ENCODE assay signal across 1 cellular context in genomic region chr2:171687287-171688128, GRCh38.
A peak's percentile ranks its signal among the peaks of the same experiment; 100 is the strongest.
TF ChIP-seq lines count a peak whose summit lies in the region.

DYNC1I2 (plus strand) TSS chr2:171687469; CDS start chr2:171690156, 2,687 bp downstream.

TF ChIP-seq in HepG2, 621 proteins besides CTCF, POLR2A, EP300 and RAD21 (continued from another document and continues in another):
- TF ChIP-seq, protein P1, sequence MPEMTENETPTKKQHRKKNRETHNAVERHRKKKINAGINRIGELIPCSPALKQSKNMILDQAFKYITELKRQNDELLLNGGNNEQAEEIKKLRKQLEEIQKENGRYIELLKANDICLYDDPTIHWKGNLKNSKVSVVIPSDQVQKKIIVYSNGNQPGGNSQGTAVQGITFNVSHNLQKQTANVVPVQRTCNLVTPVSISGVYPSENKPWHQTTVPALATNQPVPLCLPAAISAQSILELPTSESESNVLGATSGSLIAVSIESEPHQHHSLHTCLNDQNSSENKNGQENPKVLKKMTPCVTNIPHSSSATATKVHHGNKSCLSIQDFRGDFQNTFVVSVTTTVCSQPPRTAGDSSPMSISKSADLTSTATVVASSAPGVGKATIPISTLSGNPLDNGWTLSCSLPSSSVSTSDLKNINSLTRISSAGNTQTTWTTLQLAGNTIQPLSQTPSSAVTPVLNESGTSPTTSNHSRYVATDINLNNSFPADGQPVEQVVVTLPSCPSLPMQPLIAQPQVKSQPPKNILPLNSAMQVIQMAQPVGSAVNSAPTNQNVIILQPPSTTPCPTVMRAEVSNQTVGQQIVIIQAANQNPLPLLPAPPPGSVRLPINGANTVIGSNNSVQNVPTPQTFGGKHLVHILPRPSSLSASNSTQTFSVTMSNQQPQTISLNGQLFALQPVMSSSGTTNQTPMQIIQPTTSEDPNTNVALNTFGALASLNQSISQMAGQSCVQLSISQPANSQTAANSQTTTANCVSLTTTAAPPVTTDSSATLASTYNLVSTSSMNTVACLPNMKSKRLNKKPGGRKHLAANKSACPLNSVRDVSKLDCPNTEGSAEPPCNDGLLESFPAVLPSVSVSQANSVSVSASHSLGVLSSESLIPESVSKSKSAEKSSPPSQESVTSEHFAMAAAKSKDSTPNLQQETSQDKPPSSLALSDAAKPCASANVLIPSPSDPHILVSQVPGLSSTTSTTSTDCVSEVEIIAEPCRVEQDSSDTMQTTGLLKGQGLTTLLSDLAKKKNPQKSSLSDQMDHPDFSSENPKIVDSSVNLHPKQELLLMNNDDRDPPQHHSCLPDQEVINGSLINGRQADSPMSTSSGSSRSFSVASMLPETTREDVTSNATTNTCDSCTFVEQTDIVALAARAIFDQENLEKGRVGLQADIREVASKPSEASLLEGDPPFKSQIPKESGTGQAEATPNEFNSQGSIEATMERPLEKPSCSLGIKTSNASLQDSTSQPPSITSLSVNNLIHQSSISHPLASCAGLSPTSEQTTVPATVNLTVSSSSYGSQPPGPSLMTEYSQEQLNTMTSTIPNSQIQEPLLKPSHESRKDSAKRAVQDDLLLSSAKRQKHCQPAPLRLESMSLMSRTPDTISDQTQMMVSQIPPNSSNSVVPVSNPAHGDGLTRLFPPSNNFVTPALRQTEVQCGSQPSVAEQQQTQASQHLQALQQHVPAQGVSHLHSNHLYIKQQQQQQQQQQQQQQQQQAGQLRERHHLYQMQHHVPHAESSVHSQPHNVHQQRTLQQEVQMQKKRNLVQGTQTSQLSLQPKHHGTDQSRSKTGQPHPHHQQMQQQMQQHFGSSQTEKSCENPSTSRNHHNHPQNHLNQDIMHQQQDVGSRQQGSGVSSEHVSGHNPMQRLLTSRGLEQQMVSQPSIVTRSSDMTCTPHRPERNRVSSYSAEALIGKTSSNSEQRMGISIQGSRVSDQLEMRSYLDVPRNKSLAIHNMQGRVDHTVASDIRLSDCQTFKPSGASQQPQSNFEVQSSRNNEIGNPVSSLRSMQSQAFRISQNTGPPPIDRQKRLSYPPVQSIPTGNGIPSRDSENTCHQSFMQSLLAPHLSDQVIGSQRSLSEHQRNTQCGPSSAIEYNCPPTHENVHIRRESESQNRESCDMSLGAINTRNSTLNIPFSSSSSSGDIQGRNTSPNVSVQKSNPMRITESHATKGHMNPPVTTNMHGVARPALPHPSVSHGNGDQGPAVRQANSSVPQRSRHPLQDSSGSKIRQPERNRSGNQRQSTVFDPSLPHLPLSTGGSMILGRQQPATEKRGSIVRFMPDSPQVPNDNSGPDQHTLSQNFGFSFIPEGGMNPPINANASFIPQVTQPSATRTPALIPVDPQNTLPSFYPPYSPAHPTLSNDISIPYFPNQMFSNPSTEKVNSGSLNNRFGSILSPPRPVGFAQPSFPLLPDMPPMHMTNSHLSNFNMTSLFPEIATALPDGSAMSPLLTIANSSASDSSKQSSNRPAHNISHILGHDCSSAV (CRISPR knock-in tag; IDR thresholded peaks at IDR 0.05; ENCODE audit: borderline replicate concordance), result no peak
- peak; percentile 77 for TF ChIP-seq ARNT2 (CRISPR knock-in tag; IDR thresholded peaks at IDR 0.05; ENCODE audit: low read depth)
- no peak for TF ChIP-seq ZFP36 (IDR thresholded peaks at IDR 0.05; ENCODE audit: borderline replicate concordance, low read depth, low read length, partially characterized antibody)
- TF ChIP-seq RFXANK (CRISPR knock-in tag; IDR thresholded peaks at IDR 0.05), result 0 out of 2 replicates have a peak, but pooled peaks have one; percentile 18
- TF ChIP-seq ZNF570 (CRISPR knock-in tag; IDR thresholded peaks at IDR 0.05; ENCODE audit: borderline replicate concordance), result no peak
- TF ChIP-seq DR1 (CRISPR knock-in tag; IDR thresholded peaks at IDR 0.05), result no peak
- TF ChIP-seq, protein P2, sequence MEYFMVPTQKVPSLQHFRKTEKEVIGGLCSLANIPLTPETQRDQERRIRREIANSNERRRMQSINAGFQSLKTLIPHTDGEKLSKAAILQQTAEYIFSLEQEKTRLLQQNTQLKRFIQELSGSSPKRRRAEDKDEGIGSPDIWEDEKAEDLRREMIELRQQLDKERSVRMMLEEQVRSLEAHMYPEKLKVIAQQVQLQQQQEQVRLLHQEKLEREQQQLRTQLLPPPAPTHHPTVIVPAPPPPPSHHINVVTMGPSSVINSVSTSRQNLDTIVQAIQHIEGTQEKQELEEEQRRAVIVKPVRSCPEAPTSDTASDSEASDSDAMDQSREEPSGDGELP (IDR thresholded peaks at IDR 0.05; ENCODE audit: borderline replicate concordance, low read depth), result peak; percentile 50; the same call in 1 of the 2 replicates
- TF ChIP-seq ZNF574 (CRISPR knock-in tag; IDR thresholded peaks at IDR 0.05), result peak; percentile 93
- no peak for TF ChIP-seq TBL1XR1 (IDR thresholded peaks at IDR 0.05; ENCODE audit: borderline replicate concordance, low read length, partially characterized antibody)
- no peak; the same call in 1 of the 2 replicates for TF ChIP-seq ZBTB10 (CRISPR knock-in tag; IDR thresholded peaks at IDR 0.05; ENCODE audit: borderline replicate concordance)
- peak; percentile 83 for TF ChIP-seq ZNF138 (CRISPR knock-in tag; IDR thresholded peaks at IDR 0.05; ENCODE audit: low read depth)
- 0 out of 2 replicates have a peak, but pooled peaks have one; percentile 35 for TF ChIP-seq TSC22D2 (CRISPR knock-in tag; IDR thresholded peaks at IDR 0.05; ENCODE audit: borderline replicate concordance)
- peak; percentile 58; the same call in 1 of the 2 replicates for TF ChIP-seq FOXK2 (IDR thresholded peaks at IDR 0.05)
- TF ChIP-seq, protein P3, sequence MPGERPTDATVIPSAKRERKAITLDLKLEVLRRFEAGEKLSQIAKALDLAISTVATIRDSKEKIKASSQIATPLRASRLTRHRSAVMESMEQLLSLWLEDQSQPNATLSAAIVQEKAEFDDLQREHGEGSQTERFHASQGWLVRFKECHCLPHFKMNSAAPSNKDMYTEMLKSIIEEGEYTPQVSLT (CRISPR knock-in tag; IDR thresholded peaks at IDR 0.05; ENCODE audit: borderline replicate concordance, low read depth), result no peak
- no peak for TF ChIP-seq ZNF670 (CRISPR knock-in tag; IDR thresholded peaks at IDR 0.05; ENCODE audit: borderline replicate concordance)
- peak; percentile 89 for TF ChIP-seq PHF8 (CRISPR knock-in tag; IDR thresholded peaks at IDR 0.05)
- peak; percentile 74; the same call in 1 of the 2 replicates for TF ChIP-seq ZNF101 (CRISPR knock-in tag; IDR thresholded peaks at IDR 0.05; ENCODE audit: borderline replicate concordance, low read depth)
- TF ChIP-seq, protein P4, sequence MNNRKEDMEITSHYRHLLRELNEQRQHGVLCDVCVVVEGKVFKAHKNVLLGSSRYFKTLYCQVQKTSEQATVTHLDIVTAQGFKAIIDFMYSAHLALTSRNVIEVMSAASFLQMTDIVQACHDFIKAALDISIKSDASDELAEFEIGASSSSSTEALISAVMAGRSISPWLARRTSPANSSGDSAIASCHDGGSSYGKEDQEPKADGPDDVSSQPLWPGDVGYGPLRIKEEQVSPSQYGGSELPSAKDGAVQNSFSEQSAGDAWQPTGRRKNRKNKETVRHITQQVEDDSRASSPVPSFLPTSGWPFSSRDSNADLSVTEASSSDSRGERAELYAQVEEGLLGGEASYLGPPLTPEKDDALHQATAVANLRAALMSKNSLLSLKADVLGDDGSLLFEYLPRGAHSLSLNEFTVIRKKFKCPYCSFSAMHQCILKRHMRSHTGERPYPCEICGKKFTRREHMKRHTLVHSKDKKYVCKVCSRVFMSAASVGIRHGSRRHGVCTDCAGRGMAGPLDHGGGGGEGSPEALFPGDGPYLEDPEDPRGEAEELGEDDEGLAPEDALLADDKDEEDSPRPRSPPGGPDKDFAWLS (CRISPR knock-in tag; IDR thresholded peaks at IDR 0.05; ENCODE audit: borderline replicate concordance), result no peak
- no peak; the same call in 1 of the 2 replicates for TF ChIP-seq ARHGAP35 (CRISPR knock-in tag; IDR thresholded peaks at IDR 0.05; ENCODE audit: borderline replicate concordance)
- peak; percentile 49; the same call in 1 of the 2 replicates for TF ChIP-seq SALL2 (CRISPR knock-in tag; IDR thresholded peaks at IDR 0.05)
- TF ChIP-seq RBFOX2 (IDR thresholded peaks at IDR 0.05; ENCODE audit: low read depth, low read length), result peak; percentile 69
- TF ChIP-seq, protein P5, sequence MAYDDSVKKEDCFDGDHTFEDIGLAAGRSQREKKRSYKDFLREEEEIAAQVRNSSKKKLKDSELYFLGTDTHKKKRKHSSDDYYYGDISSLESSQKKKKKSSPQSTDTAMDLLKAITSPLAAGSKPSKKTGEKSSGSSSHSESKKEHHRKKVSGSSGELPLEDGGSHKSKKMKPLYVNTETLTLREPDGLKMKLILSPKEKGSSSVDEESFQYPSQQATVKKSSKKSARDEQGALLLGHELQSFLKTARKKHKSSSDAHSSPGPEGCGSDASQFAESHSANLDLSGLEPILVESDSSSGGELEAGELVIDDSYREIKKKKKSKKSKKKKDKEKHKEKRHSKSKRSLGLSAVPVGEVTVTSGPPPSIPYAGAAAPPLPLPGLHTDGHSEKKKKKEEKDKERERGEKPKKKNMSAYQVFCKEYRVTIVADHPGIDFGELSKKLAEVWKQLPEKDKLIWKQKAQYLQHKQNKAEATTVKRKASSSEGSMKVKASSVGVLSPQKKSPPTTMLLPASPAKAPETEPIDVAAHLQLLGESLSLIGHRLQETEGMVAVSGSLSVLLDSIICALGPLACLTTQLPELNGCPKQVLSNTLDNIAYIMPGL (CRISPR knock-in tag; IDR thresholded peaks at IDR 0.05; ENCODE audit: borderline replicate concordance in 1 of 2, low read depth in 1 of 2), result peak; percentile 78 to 91
- TF ChIP-seq, protein P6, sequence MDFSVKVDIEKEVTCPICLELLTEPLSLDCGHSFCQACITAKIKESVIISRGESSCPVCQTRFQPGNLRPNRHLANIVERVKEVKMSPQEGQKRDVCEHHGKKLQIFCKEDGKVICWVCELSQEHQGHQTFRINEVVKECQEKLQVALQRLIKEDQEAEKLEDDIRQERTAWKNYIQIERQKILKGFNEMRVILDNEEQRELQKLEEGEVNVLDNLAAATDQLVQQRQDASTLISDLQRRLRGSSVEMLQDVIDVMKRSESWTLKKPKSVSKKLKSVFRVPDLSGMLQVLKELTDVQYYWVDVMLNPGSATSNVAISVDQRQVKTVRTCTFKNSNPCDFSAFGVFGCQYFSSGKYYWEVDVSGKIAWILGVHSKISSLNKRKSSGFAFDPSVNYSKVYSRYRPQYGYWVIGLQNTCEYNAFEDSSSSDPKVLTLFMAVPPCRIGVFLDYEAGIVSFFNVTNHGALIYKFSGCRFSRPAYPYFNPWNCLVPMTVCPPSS (IDR thresholded peaks at IDR 0.05), result no peak
- peak; percentile 64; the same call in 1 of the 2 replicates for TF ChIP-seq CBFB (CRISPR knock-in tag; IDR thresholded peaks at IDR 0.05)
- no peak for TF ChIP-seq RFX1 (IDR thresholded peaks at IDR 0.05)
- TF ChIP-seq PAF1 (CRISPR knock-in tag; IDR thresholded peaks at IDR 0.05), result no peak
- no peak for TF ChIP-seq FLYWCH1 (CRISPR knock-in tag; IDR thresholded peaks at IDR 0.05)
- TF ChIP-seq ZNF335 (CRISPR knock-in tag; IDR thresholded peaks at IDR 0.05), result no peak; the same call in none of the 2 replicates
- TF ChIP-seq MXI1 (IDR thresholded peaks at IDR 0.05; ENCODE audit: borderline replicate concordance, low read depth, low read length), result peak; percentile 69; the same call in 2 of the 3 replicates
- TF ChIP-seq CBX2 (IDR thresholded peaks at IDR 0.05; ENCODE audit: low read depth, low read length), result no peak
- TF ChIP-seq CBX2 (CRISPR knock-in tag; IDR thresholded peaks at IDR 0.05; ENCODE audit: low read depth), result no peak
- TF ChIP-seq, protein P7, sequence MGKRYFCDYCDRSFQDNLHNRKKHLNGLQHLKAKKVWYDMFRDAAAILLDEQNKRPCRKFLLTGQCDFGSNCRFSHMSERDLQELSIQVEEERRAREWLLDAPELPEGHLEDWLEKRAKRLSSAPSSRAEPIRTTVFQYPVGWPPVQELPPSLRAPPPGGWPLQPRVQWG (CRISPR knock-in tag; IDR thresholded peaks at IDR 0.05; ENCODE audit: borderline replicate concordance, low read depth), result no peak
- TF ChIP-seq TCF7 (IDR thresholded peaks at IDR 0.05; ENCODE audit: low read depth), result peak; percentile 57; the same call in 1 of the 2 replicates
- 0 out of 2 replicates have a peak, but pooled peaks have one; percentile 57 for TF ChIP-seq SSRP1 (CRISPR knock-in tag; IDR thresholded peaks at IDR 0.05)
- TF ChIP-seq, protein P8, sequence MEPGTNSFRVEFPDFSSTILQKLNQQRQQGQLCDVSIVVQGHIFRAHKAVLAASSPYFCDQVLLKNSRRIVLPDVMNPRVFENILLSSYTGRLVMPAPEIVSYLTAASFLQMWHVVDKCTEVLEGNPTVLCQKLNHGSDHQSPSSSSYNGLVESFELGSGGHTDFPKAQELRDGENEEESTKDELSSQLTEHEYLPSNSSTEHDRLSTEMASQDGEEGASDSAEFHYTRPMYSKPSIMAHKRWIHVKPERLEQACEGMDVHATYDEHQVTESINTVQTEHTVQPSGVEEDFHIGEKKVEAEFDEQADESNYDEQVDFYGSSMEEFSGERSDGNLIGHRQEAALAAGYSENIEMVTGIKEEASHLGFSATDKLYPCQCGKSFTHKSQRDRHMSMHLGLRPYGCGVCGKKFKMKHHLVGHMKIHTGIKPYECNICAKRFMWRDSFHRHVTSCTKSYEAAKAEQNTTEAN (CRISPR knock-in tag; conservative IDR thresholded peaks at IDR 0.05), result no peak
- TF ChIP-seq ZNF12 (CRISPR knock-in tag; IDR thresholded peaks at IDR 0.05), result peak; percentile 55; the same call in 1 of the 2 replicates
